In the genomic region with DNA sequence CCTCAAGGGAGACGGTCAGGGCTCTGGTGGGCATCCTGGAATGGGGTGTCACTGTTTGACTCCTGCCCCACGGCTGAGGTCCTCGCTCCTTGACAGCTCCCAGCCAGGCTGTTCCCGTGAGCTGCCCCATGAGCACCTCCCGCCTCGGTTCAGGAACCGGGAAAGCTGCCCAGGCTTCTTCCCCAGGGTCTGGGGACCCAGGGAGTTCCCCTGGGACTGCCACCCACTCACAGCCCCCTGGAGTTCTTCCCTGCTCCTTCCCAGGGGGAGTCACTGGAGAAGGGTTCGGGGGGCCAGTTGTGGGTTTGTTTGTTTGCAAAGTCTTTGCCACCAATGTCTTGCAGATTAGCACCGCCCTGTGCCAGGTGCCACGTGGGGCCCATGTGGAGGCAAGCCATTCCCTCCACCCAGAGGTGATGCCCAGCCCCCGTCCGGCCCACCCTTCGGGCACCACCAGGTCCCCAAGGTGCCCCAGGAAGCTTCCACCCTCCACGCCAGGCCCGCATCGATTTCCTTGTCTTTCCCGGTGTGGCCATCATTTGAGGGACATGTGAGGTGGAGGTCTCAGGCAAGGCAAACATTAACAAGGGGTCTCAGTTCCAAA, we compare ENCODE assay signal across 16 cellular contexts. TPM values are rescaled to one million over a fixed set of nuclear protein-coding genes. Genes with fewer than 3 reads are reported as not detected.
DNase-seq lines count a peak whose midpoint lies in the region; ATAC-seq and TF ChIP-seq lines count a peak whose summit lies in the region.
"Had no signal": no experiment of that assay in that cellular context is flagged by ENCODE, and none has a peak within 500 bp of the region (broad histone marks: within the 10 kb centered on the region; RNA-seq: fewer than 3 reads in every experiment).

No MANE protein-coding gene starts in this region.

- H3K4me2 ChIP-seq in BLaER1 treated with 17β-estradiol and CSF1 and Interleukin-3, amounts not matched to agents 10 nM and 100 nM = peak overlapping the region; percentile 93 to 99 (median 97)

- no peak for TF ChIP-seq EP300 in stomach (IDR thresholded peaks at IDR 0.05)

- WGBS in stomach, 5 donors = 73 to 90% (median 78%) methylated on average over 10 to 17 of the region's 17 CpGs

- intact Hi-C loops in colonic mucosa (cut with DNase I) = no loop called here
- intact Hi-C loops in left lung (cut with DNase I) = no loop called here
- intact Hi-C loops in stomach (cut with DNase I; ENCODE audit: low total_unique reads) = no loop called here
- intact Hi-C loops in activated T-helper 1 cell treated with anti-CD3 and anti-CD28 coated beads, Interleukin-12 subunit alpha, Interleukin-12 subunit beta, Interleukin-2, Interleukin-4 antibody, amounts not matched to agents 30 ng/mL and 10 ng/mL and 1 ng/mL, durations not matched to agents 14 hours and 24 hours and 36 hours (cut with micrococcal nuclease) = no loop called here

- H3K4me3 ChIP-seq in BLaER1 treated with 17β-estradiol and CSF1 and Interleukin-3, amounts not matched to agents 10 nM and 100 nM = peak overlapping the region; percentile 43 to 71 (median 57)
- H3K4me3 ChIP-seq in colonic mucosa (peak overlapping the region; percentile 34), left lung (peak overlapping the region; percentile 19 to 31), stomach (peak overlapping the region; percentile 40 to 53 (median 48))
- H3K4me3 ChIP-seq: HAP-1 had no signal

- no peaks in the 10 kb centered on the region for H3K4me1 Mint-ChIP-seq in activated T-helper 1 cell treated with anti-CD3 and anti-CD28 coated beads, Interleukin-12 subunit alpha, Interleukin-12 subunit beta, Interleukin-2, Interleukin-4 antibody, amounts not matched to agents 30 ng/mL and 10 ng/mL and 1 ng/mL, durations not matched to agents 14 hours and 24 hours and 36 hours (ENCODE audit: low read depth)

- DNase-seq in colonic mucosa (no peak), left lung (no peak), stomach (no peak), glomerular visceral epithelial cell (ENCODE audit: extremely low spot score) (no peak), NCI-H526 (lab: John Stamatoyannopoulos, UW) (no peak)
- DNase-seq in activated T-helper 1 cell treated with anti-CD3 and anti-CD28 coated beads, Interleukin-12 subunit alpha, Interleukin-12 subunit beta, Interleukin-2, Interleukin-4 antibody, amounts not matched to agents 30 ng/mL and 10 ng/mL and 1 ng/mL, durations not matched to agents 14 hours and 24 hours and 36 hours (ENCODE audit: low spot score) = no peak
- no peak for DNase-seq in activated naive CD4-positive, alpha-beta T cell treated with anti-CD3 and anti-CD28 coated beads, Interleukin-2, amount 50 U/mL, for 72 hours (ENCODE audit: low spot score in 2 of 2)
- DNase-seq: activated CD4-positive, alpha-beta T cell treated with anti-CD3 and anti-CD28 coated beads, Interleukin-2, amount 50 U/mL, for 4 hours; DND-41; effector memory CD4-positive, alpha-beta T cell; NCI-H1417; NCI-H2227 treated with DMSO at 0.1 percent for 48 hours had no signal

- H3K9me3 ChIP-seq in BLaER1 treated with 17β-estradiol and CSF1 and Interleukin-3, amounts not matched to agents 10 nM and 100 nM (replicated peaks in 1 of 11) = no peaks in the 10 kb centered on the region
- no peaks in the 10 kb centered on the region for H3K9me3 ChIP-seq in colonic mucosa
- no peaks in the 10 kb centered on the region for H3K9me3 ChIP-seq in left lung
- no peaks in the 10 kb centered on the region for H3K9me3 ChIP-seq in stomach
- H3K9me3 ChIP-seq: HAP-1 had no signal

- TF ChIP-seq CTCF in colonic mucosa (IDR thresholded peaks at IDR 0.05) = no peak
- TF ChIP-seq CTCF in left lung (IDR thresholded peaks at IDR 0.05) = no peak
- TF ChIP-seq CTCF in stomach (IDR thresholded peaks at IDR 0.05) = no peak

- no peak for TF ChIP-seq POLR2A in stomach (IDR thresholded peaks at IDR 0.05)

- peaks cover 4% of the 10 kb centered on the region for H3K27me3 Mint-ChIP-seq in activated T-helper 1 cell treated with anti-CD3 and anti-CD28 coated beads, Interleukin-12 subunit alpha, Interleukin-12 subunit beta, Interleukin-2, Interleukin-4 antibody, amounts not matched to agents 30 ng/mL and 10 ng/mL and 1 ng/mL, durations not matched to agents 14 hours and 24 hours and 36 hours (ENCODE audit: insufficient read depth)
- H3K27me3 Mint-ChIP-seq: stimulated activated naive CD8-positive, alpha-beta T cell treated with anti-CD3 and anti-CD28 coated beads, Interleukin-15, Interleukin-2, amounts not matched to agents 100 ng/mL and 50 ng/mL, for 24 hours had no signal

- peaks cover 37 to 64% (median 52%) of the 10 kb centered on the region in 10 experiments for H3K4me1 ChIP-seq in BLaER1 treated with 17β-estradiol and CSF1 and Interleukin-3, amounts not matched to agents 10 nM and 100 nM
- H3K4me1 ChIP-seq in colonic mucosa = no peaks in the 10 kb centered on the region
- H3K4me1 ChIP-seq in left lung = no peaks in the 10 kb centered on the region
- H3K4me1 ChIP-seq in stomach = peaks cover 0 to 22% (median 9%) of the 10 kb centered on the region in 4 donors
- H3K4me1 ChIP-seq: HAP-1 had no signal

- no peak for ATAC-seq in left lung
- no peak for ATAC-seq in activated naive CD4-positive, alpha-beta T cell treated with anti-CD3 and anti-CD28 coated beads, Interleukin-2, amount 50 U/mL, for 72 hours

- H3K27ac Mint-ChIP-seq in activated T-helper 1 cell treated with anti-CD3 and anti-CD28 coated beads, Interleukin-12 subunit alpha, Interleukin-12 subunit beta, Interleukin-2, Interleukin-4 antibody, amounts not matched to agents 30 ng/mL and 10 ng/mL and 1 ng/mL, durations not matched to agents 14 hours and 24 hours and 36 hours = no peak overlapping the region
- H3K27ac Mint-ChIP-seq in activated naive CD4-positive, alpha-beta T cell treated with anti-CD3 and anti-CD28 coated beads, Interleukin-2, amount 50 U/mL, for 72 hours = no peak overlapping the region
- H3K27ac Mint-ChIP-seq: stimulated activated naive CD8-positive, alpha-beta T cell treated with anti-CD3 and anti-CD28 coated beads, Interleukin-15, Interleukin-2, amounts not matched to agents 100 ng/mL and 50 ng/mL, for 24 hours had no signal

- H3K36me3 Mint-ChIP-seq in activated T-helper 1 cell treated with anti-CD3 and anti-CD28 coated beads, Interleukin-12 subunit alpha, Interleukin-12 subunit beta, Interleukin-2, Interleukin-4 antibody, amounts not matched to agents 30 ng/mL and 10 ng/mL and 1 ng/mL, durations not matched to agents 14 hours and 24 hours and 36 hours (ENCODE audit: low read depth) = no peaks in the 10 kb centered on the region
- H3K36me3 Mint-ChIP-seq in activated naive CD4-positive, alpha-beta T cell treated with anti-CD3 and anti-CD28 coated beads, Interleukin-2, amount 50 U/mL, for 72 hours = no peaks in the 10 kb centered on the region

- H3K4me3 Mint-ChIP-seq in activated T-helper 1 cell treated with anti-CD3 and anti-CD28 coated beads, Interleukin-12 subunit alpha, Interleukin-12 subunit beta, Interleukin-2, Interleukin-4 antibody, amounts not matched to agents 30 ng/mL and 10 ng/mL and 1 ng/mL, durations not matched to agents 14 hours and 24 hours and 36 hours = no peak overlapping the region
- H3K4me3 Mint-ChIP-seq: stimulated activated naive CD8-positive, alpha-beta T cell treated with anti-CD3 and anti-CD28 coated beads, Interleukin-15, Interleukin-2, amounts not matched to agents 100 ng/mL and 50 ng/mL, for 24 hours had no signal

- peak overlapping the region in 9 of 11 experiments; percentile 66 to 81 (median 76); a peak in 12 of 22 replicates for H3K27ac ChIP-seq in BLaER1 treated with 17β-estradiol and CSF1 and Interleukin-3, amounts not matched to agents 10 nM and 100 nM
- H3K27ac ChIP-seq in colonic mucosa (no peak overlapping the region), left lung (no peak overlapping the region), stomach (no peak overlapping the region)
- H3K27ac ChIP-seq: C4-2B had no signal

- H3K9ac ChIP-seq in BLaER1 treated with 17β-estradiol and CSF1 and Interleukin-3, amounts not matched to agents 10 nM and 100 nM = peak overlapping the region; percentile 70 to 88 (median 77); a peak in 21 of 22 replicates
- peak overlapping the region in 1 of 2 donors; percentile 26 for H3K9ac ChIP-seq in colonic mucosa (ENCODE audit: low read depth in 2 of 2, low read length in 2 of 2)

- H3K27me3 ChIP-seq in BLaER1 treated with 17β-estradiol and CSF1 and Interleukin-3, amounts not matched to agents 10 nM and 100 nM = no peaks in the 10 kb centered on the region
- H3K27me3 ChIP-seq in colonic mucosa (no peaks in the 10 kb centered on the region), left lung (no peaks in the 10 kb centered on the region), stomach (no peaks in the 10 kb centered on the region)

- H3K36me3 ChIP-seq in BLaER1 treated with 17β-estradiol and CSF1 and Interleukin-3, amounts not matched to agents 10 nM and 100 nM = peaks cover 0 to 12% (median 0%) of the 10 kb centered on the region in 11 experiments; a peak in 2 of 22 replicates
- H3K36me3 ChIP-seq in colonic mucosa (no peaks in the 10 kb centered on the region), left lung (no peaks in the 10 kb centered on the region), stomach (no peaks in the 10 kb centered on the region)
- H3K36me3 ChIP-seq: HAP-1 had no signal

- H4K20me1 ChIP-seq in BLaER1 treated with 17β-estradiol and CSF1 and Interleukin-3, amounts not matched to agents 10 nM and 100 nM = peaks cover 0 to 12% (median 0%) of the 10 kb centered on the region in 11 experiments; a peak in 3 of 22 replicates

- no peaks in the 10 kb centered on the region for H3K9me3 Mint-ChIP-seq in activated T-helper 1 cell treated with anti-CD3 and anti-CD28 coated beads, Interleukin-12 subunit alpha, Interleukin-12 subunit beta, Interleukin-2, Interleukin-4 antibody, amounts not matched to agents 30 ng/mL and 10 ng/mL and 1 ng/mL, durations not matched to agents 14 hours and 24 hours and 36 hours
- no peaks in the 10 kb centered on the region for H3K9me3 Mint-ChIP-seq in activated naive CD4-positive, alpha-beta T cell treated with anti-CD3 and anti-CD28 coated beads, Interleukin-2, amount 50 U/mL, for 72 hours
- H3K9me3 Mint-ChIP-seq: stimulated activated naive CD8-positive, alpha-beta T cell treated with anti-CD3 and anti-CD28 coated beads, Interleukin-15, Interleukin-2, amounts not matched to agents 100 ng/mL and 50 ng/mL, for 24 hours had no signal

RNA-seq across cellular contexts. Expression of a gene that starts 1.3 kb away (rescaled TPM):
- total RNA-seq in colonic mucosa (1 to 10 TPM in 1 of 2 donors, under 1 TPM in 1; 0.40 to 1.1 TPM), left lung (1 to 10 TPM; 1.6 to 2.3 TPM), stomach (1 to 10 TPM in 3 of 5 donors, under 1 TPM in 1, not detected in 1; 0.29 to 1.8 (median 1.4) TPM)
- polyA plus RNA-seq in stomach = 1 to 10 TPM in 2 of 3 donors, under 1 TPM in 1; 0.92 to 1.7 (median 1.6) TPM
- total RNA-seq in activated T-helper 1 cell treated with anti-CD3 and anti-CD28 coated beads, Interleukin-12 subunit alpha, Interleukin-12 subunit beta, Interleukin-2, Interleukin-4 antibody, amounts not matched to agents 30 ng/mL and 10 ng/mL and 1 ng/mL, durations not matched to agents 14 hours and 24 hours and 36 hours = 0.10 TPM in 1 of 2 replicates, not detected in the other
- total RNA-seq in activated naive CD4-positive, alpha-beta T cell treated with anti-CD3 and anti-CD28 coated beads, Interleukin-2, amount 50 U/mL, for 72 hours = under 1 TPM; 0.14 to 0.37 TPM

RNA-seq across cellular contexts. Expression of a gene that starts 14.6 kb away (rescaled TPM):
- total RNA-seq in colonic mucosa (1 to 10 TPM; 1.5 to 2.0 TPM), left lung (10 to 100 TPM in 1 of 2 donors, 1 to 10 TPM in 1; 7.8 to 18.1 TPM), stomach (1 to 10 TPM in 4 of 5 donors, not detected in 1; 1.2 to 3.5 (median 2.5) TPM)
- polyA plus RNA-seq in stomach = 1 to 10 TPM in 2 of 3 donors, under 1 TPM in 1; 0.85 to 1.6 (median 1.5) TPM
- 52.8 and 54.3 TPM in 2 replicates for total RNA-seq in activated T-helper 1 cell treated with anti-CD3 and anti-CD28 coated beads, Interleukin-12 subunit alpha, Interleukin-12 subunit beta, Interleukin-2, Interleukin-4 antibody, amounts not matched to agents 30 ng/mL and 10 ng/mL and 1 ng/mL, durations not matched to agents 14 hours and 24 hours and 36 hours
- total RNA-seq in activated naive CD4-positive, alpha-beta T cell treated with anti-CD3 and anti-CD28 coated beads, Interleukin-2, amount 50 U/mL, for 72 hours = 10 to 100 TPM; 23.0 to 45.7 TPM

Comparison
In these comparisons a context has a peak if more than half of its experiments do, and no peak if none do; other contexts are left out.
1. H3K27ac ChIP-seq: peak in BLaER1 treated with 17β-estradiol and CSF1 and Interleukin-3, amounts not matched to agents 10 nM and 100 nM (9 of 11); none in colonic mucosa (single experiment), left lung (0 of 2) and stomach (0 of 5).
2. Peak in every context shown above with its lines, with median percentiles within 50 percentile points of each other: H3K4me3 ChIP-seq.